In the genomic region with DNA sequence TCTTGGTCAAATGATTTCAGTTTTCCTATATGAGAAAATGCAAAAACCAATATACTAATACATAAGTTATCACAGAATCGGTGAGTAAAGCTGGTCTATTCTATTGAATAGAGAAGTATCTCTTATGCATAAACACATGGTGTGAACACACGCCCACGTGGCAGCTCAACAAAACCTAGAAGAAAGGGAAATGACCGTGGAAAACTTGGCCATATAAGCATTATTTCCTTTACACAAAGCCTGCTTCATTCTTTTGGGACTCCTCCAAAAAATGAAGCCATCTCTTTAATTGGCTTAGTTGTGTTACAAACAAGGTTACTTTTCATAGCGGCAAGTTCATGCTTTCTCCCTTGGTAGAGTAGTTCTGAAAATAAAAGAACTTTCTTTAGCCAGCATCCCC, we compare ENCODE assay signal across 24 cellular contexts.
DNase-seq lines count a peak whose midpoint lies in the region; ATAC-seq, FAIRE-seq and TF ChIP-seq lines count a peak whose summit lies in the region.
"Had no signal": no experiment of that assay in that cellular context is flagged by ENCODE, and none has a peak within 500 bp of the region (broad histone marks: within the 10 kb centered on the region; RNA-seq: fewer than 3 reads in every experiment).

No MANE protein-coding gene starts in this region.

- TF ChIP-seq CTCF in HepG2 (CRISPR knock-in tag; IDR thresholded peaks at IDR 0.05) (no peak), right lobe of liver (IDR thresholded peaks at IDR 0.05) (no peak)

- no peaks in the 10 kb centered on the region for H3K36me3 Mint-ChIP-seq in activated naive CD8-positive, alpha-beta T cell treated with anti-CD3 and anti-CD28 coated beads, Interleukin-2, amount 50 U/mL, for 24 hours (ENCODE audit: low read depth)
- H3K36me3 Mint-ChIP-seq: CD8-positive, alpha-beta T cell had no signal

- no peaks in the 10 kb centered on the region for H3K4me1 Mint-ChIP-seq in activated naive CD8-positive, alpha-beta T cell treated with anti-CD3 and anti-CD28 coated beads, Interleukin-2, amount 50 U/mL, for 24 hours
- H3K4me1 Mint-ChIP-seq: B cell had no signal

- in situ Hi-C loops in HepG2 (cut with HindIII; ENCODE audit: extremely low pct_ligation_motif_present, low pct_unique_long_range_greater_than_20kb), result no loop called here

- no peak for FAIRE-seq in HepG2 (lab: Jason Lieb, UNC)
- FAIRE-seq: A549, GM12878, GM19239, H54 had no signal

- TF ChIP-seq POLR2A in HepG2 (IDR thresholded peaks at IDR 0.05; ENCODE audit: insufficient read depth in 1 of 2, low read depth in 2 of 2, low read length in 2 of 2) (no peak), right lobe of liver (IDR thresholded peaks at IDR 0.05) (no peak)

- H3K27me3 Mint-ChIP-seq in activated naive CD8-positive, alpha-beta T cell treated with anti-CD3 and anti-CD28 coated beads, Interleukin-2, amount 50 U/mL, for 24 hours, result peaks cover 6% of the 10 kb centered on the region

- H2AFZ ChIP-seq in HepG2 (ENCODE audit: low read length), result no peak overlapping the region

- 16% methylated on average over 5 of the region's 5 CpGs for WGBS in HepG2 (ENCODE audit: low lambda C conversion rate)
- WGBS in right lobe of liver (ENCODE audit: insufficient coverage, low coverage, low lambda C conversion rate, missing lambda C conversion rate), result 61% methylated on average over 5 of the region's 5 CpGs

- H3K27ac ChIP-seq in HepG2 (ENCODE audit: extremely low read length, insufficient read depth, low read length) (no peak overlapping the region), right lobe of liver (no peak overlapping the region)
- H3K27ac ChIP-seq: 22Rv1; A549; BLaER1 treated with 17β-estradiol and CSF1 and Interleukin-3, amounts not matched to agents 10 nM and 100 nM; HL-60 had no signal

- H3K9me3 ChIP-seq in HepG2 (ENCODE audit: low read length), result no peaks in the 10 kb centered on the region
- H3K9me3 ChIP-seq in right lobe of liver, result no peaks in the 10 kb centered on the region
- H3K9me3 ChIP-seq: A549; BLaER1 treated with 17β-estradiol and CSF1 and Interleukin-3, amounts not matched to agents 10 nM and 100 nM had no signal

- H3K4me2 ChIP-seq in HepG2 (ENCODE audit: low read depth, low read length), result no peak overlapping the region
- H3K4me2 ChIP-seq: A549; BLaER1 treated with 17β-estradiol and CSF1 and Interleukin-3, amounts not matched to agents 10 nM and 100 nM had no signal

- no peaks in the 10 kb centered on the region for H3K79me2 ChIP-seq in HepG2 (ENCODE audit: insufficient read depth, low read length)

- BruUV-seq in HepG2 (replicated peaks; lab: Mats Ljungman, UMichigan), result no TSS peak

- TF ChIP-seq EP300 in HepG2 (IDR thresholded peaks at IDR 0.05; ENCODE audit: low read depth in 2 of 2, low read length in 2 of 2) (no peak), HepG2 (CRISPR knock-in tag; IDR thresholded peaks at IDR 0.05; ENCODE audit: borderline replicate concordance) (no peak)

- H3K9ac ChIP-seq in HepG2 (ENCODE audit: insufficient read depth, low read depth, low read length), result no peak overlapping the region
- H3K9ac ChIP-seq: BLaER1 treated with 17β-estradiol and CSF1 and Interleukin-3, amounts not matched to agents 10 nM and 100 nM had no signal

- H3K36me3 ChIP-seq in HepG2 (replicated peaks in 1 of 2; ENCODE audit: control insufficient read depth in 1 of 2, insufficient read depth in 2 of 2, low read length in 2 of 2) (no peaks in the 10 kb centered on the region), right lobe of liver (no peaks in the 10 kb centered on the region)
- H3K36me3 ChIP-seq: BLaER1 treated with 17β-estradiol and CSF1 and Interleukin-3, amounts not matched to agents 10 nM and 100 nM had no signal

- DNase-seq in HepG2 (ENCODE audit: low spot score) (no peak), right lobe of liver (no peak), astrocyte of the hippocampus (ENCODE audit: low read depth, low spot score) (peak; percentile 27), medulla oblongata (ENCODE audit: extremely low spot score) (peak; percentile 45), GOT3 (lab: John Stamatoyannopoulos, UW) (no peak)
- no peak for DNase-seq in activated naive CD8-positive, alpha-beta T cell treated with anti-CD3 and anti-CD28 coated beads, Interleukin-2, amount 50 U/mL, for 24 hours
- DNase-seq: CD8-positive, alpha-beta T cell; COR-L47; DMS 273 treated with DMSO at 0.1 percent for 48 hours; DMS53; DND-41; EL; HCEC 1CT; IMR-90 had no signal

- POLR2A ChIA-PET in HepG2 (lab: Yijun Ruan, JAX), result no interaction called here

- H3K4me1 ChIP-seq in HepG2 (ENCODE audit: insufficient read depth, low read length) (no peaks in the 10 kb centered on the region), right lobe of liver (peaks cover 0 to 15% (median 0%) of the 10 kb centered on the region in 4 donors)
- H3K4me1 ChIP-seq: A549 had no signal

- TF ChIP-seq RAD21 in HepG2 (CRISPR knock-in tag; IDR thresholded peaks at IDR 0.05), result no peak

- no peaks in the 10 kb centered on the region for H3K9me3 Mint-ChIP-seq in activated naive CD8-positive, alpha-beta T cell treated with anti-CD3 and anti-CD28 coated beads, Interleukin-2, amount 50 U/mL, for 24 hours
- H3K9me3 Mint-ChIP-seq: CD8-positive, alpha-beta T cell had no signal

- CTCF ChIA-PET in HepG2 (lab: Yijun Ruan, JAX; ENCODE audit: low intra/inter-chr PET ratio, low total read pairs), result no interaction called here

- intact Hi-C loops in HepG2 (cut with micrococcal nuclease; ENCODE audit: unreplicated experiment), result no loop called here
- intact Hi-C loops in right lobe of liver (cut with DNase I), result no loop called here

- H3K4me3 ChIP-seq in HepG2 (replicated peaks in 1 of 3; ENCODE audit: insufficient read depth in 1 of 3, low read depth in 2 of 3, low read length in 3 of 3), result no peak overlapping the region
- H3K4me3 ChIP-seq in right lobe of liver, result no peak overlapping the region
- H3K4me3 ChIP-seq: A549; BLaER1 treated with 17β-estradiol and CSF1 and Interleukin-3, amounts not matched to agents 10 nM and 100 nM; GM12878 had no signal

- no peak for ATAC-seq in HepG2
- ATAC-seq in right lobe of liver, result no peak
- ATAC-seq in activated naive CD8-positive, alpha-beta T cell treated with anti-CD3 and anti-CD28 coated beads, Interleukin-2, amount 50 U/mL, for 24 hours, result no peak
- no peak for ATAC-seq in GM18868 (IDR thresholded peaks at IDR 0.05; ENCODE audit: unreplicated experiment)
- no peak for ATAC-seq in HG03159 (IDR thresholded peaks at IDR 0.05; ENCODE audit: unreplicated experiment)
- ATAC-seq: A549; CD8-positive, alpha-beta T cell; GM12878 had no signal

- H3K27me3 ChIP-seq in HepG2 (ENCODE audit: control insufficient read depth in 1 of 2, insufficient read depth in 2 of 2, low read length in 2 of 2) (no peaks in the 10 kb centered on the region), right lobe of liver (no peaks in the 10 kb centered on the region)
- H3K27me3 ChIP-seq: BLaER1 treated with 17β-estradiol and CSF1 and Interleukin-3, amounts not matched to agents 10 nM and 100 nM had no signal

- no peak overlapping the region for H3K27ac Mint-ChIP-seq in activated naive CD8-positive, alpha-beta T cell treated with anti-CD3 and anti-CD28 coated beads, Interleukin-2, amount 50 U/mL, for 24 hours
- H3K27ac Mint-ChIP-seq: B cell; CD8-positive, alpha-beta T cell had no signal

- no peaks in the 10 kb centered on the region for H4K20me1 ChIP-seq in HepG2 (ENCODE audit: insufficient read depth, low read length)
- H4K20me1 ChIP-seq: BLaER1 treated with 17β-estradiol and CSF1 and Interleukin-3, amounts not matched to agents 10 nM and 100 nM had no signal

- no peak overlapping the region for H3K4me3 Mint-ChIP-seq in activated naive CD8-positive, alpha-beta T cell treated with anti-CD3 and anti-CD28 coated beads, Interleukin-2, amount 50 U/mL, for 24 hours
- H3K4me3 Mint-ChIP-seq: B cell; CD8-positive, alpha-beta T cell had no signal

TF ChIP-seq in HepG2, 621 proteins besides CTCF, POLR2A, EP300 and RAD21:
- TF ChIP-seq ZNF790 (CRISPR knock-in tag; IDR thresholded peaks at IDR 0.05; ENCODE audit: borderline replicate concordance), result no peak
- TF ChIP-seq, protein P1, sequence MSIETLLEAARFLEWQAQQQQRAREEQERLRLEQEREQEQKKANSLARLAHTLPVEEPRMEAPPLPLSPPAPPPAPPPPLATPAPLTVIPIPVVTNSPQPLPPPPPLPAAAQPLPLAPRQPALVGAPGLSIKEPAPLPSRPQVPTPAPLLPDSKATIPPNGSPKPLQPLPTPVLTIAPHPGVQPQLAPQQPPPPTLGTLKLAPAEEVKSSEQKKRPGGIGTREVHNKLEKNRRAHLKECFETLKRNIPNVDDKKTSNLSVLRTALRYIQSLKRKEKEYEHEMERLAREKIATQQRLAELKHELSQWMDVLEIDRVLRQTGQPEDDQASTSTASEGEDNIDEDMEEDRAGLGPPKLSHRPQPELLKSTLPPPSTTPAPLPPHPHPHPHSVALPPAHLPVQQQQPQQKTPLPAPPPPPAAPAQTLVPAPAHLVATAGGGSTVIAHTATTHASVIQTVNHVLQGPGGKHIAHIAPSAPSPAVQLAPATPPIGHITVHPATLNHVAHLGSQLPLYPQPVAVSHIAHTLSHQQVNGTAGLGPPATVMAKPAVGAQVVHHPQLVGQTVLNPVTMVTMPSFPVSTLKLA (IDR thresholded peaks at IDR 0.05), result peak; percentile 95

Comparison
In these comparisons a context has a peak if more than half of its experiments do, and no peak if none do; other contexts are left out.
1. DNase-seq: peak in astrocyte of the hippocampus (single experiment) and medulla oblongata (single experiment); none in HepG2 (single experiment), right lobe of liver (0 of 3), activated naive CD8-positive, alpha-beta T cell treated with anti-CD3 and anti-CD28 coated beads, Interleukin-2, amount 50 U/mL, for 24 hours (single experiment) and GOT3 (single experiment).